27 cellular contexts compared by ENCODE assay signal in genomic region chr4:128548381-128548780, GRCh38.
"Had no signal": no experiment of that assay in that cellular context is flagged by ENCODE, and none has a peak within 500 bp of the region (broad histone marks: within the 10 kb centered on the region; RNA-seq: fewer than 3 reads in every experiment).

No MANE protein-coding gene starts in this region.

- H3K27ac ChIP-seq: colonic mucosa, dorsolateral prefrontal cortex, epithelial cell of prostate, esophagus muscularis mucosa, esophagus squamous epithelium, foreskin keratinocyte, gastrocnemius medialis, gastroesophageal sphincter, heart left ventricle, heart right ventricle had no signal

- H3K4me3 ChIP-seq: colonic mucosa, dorsolateral prefrontal cortex, esophagus muscularis mucosa, esophagus squamous epithelium, gastrocnemius medialis, gastroesophageal sphincter, heart left ventricle, heart right ventricle had no signal

- DNase-seq: colonic mucosa; cortex of kidney; dermis blood vessel endothelial cell; dorsolateral prefrontal cortex; effector CD4-positive, alpha-beta T cell; effector CD8-positive, alpha-beta T cell; effector memory CD4-positive, alpha-beta T cell; effector memory CD8-positive, alpha-beta T cell; endodermal cell; erythroblast; esophagus squamous epithelium; foreskin fibroblast; foreskin keratinocyte; foreskin melanocyte; gastrocnemius medialis; glutamatergic neuron; head of caudate nucleus; heart left ventricle; heart right ventricle had no signal

- FAIRE-seq: colon, endometrium, endothelial cell of umbilical vein, frontal cortex had no signal

- H3K36me3 ChIP-seq: colonic mucosa, esophagus muscularis mucosa, esophagus squamous epithelium, gastrocnemius medialis, gastroesophageal sphincter, heart left ventricle, heart right ventricle had no signal

- H3K9me3 ChIP-seq: colonic mucosa, esophagus muscularis mucosa, esophagus squamous epithelium, gastrocnemius medialis had no signal

- ATAC-seq: effector memory CD8-positive, alpha-beta T cell; esophagus mucosa; foreskin keratinocyte; gastrocnemius medialis; gastroesophageal sphincter; heart left ventricle; heart right ventricle had no signal

- H3K27me3 ChIP-seq: colonic mucosa, dorsolateral prefrontal cortex, esophagus squamous epithelium, foreskin keratinocyte, gastrocnemius medialis, gastroesophageal sphincter, heart left ventricle, heart right ventricle had no signal

- H3K4me1 ChIP-seq: colonic mucosa, foreskin keratinocyte had no signal
